ENCODE assay signal across 13 cellular contexts in the genomic region with DNA sequence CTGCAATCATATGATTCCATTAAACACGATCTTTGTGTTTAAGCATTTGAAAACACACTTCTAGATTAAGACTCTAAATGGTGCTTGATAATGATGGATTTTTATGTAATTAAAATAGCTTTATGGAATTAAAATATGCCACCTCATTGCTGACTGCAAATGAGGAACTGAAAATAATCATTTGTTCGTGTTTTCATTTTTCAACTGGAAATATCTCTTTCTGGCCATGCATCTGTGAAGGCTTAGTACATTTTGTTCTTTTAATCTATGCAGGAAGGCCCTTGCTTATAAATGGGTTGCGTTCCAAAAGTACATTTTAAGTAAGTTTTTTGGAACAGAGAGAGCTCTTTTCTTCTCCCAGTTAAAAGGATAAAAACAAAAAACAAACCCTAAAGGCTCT.
DNase-seq lines count a peak whose midpoint lies in the region; ATAC-seq and TF ChIP-seq lines count a peak whose summit lies in the region.
"Had no signal": no experiment of that assay in that cellular context is flagged by ENCODE, and none has a peak within 500 bp of the region (broad histone marks: within the 10 kb centered on the region; RNA-seq: fewer than 3 reads in every experiment).

No MANE protein-coding gene starts in this region.

- H3K36me3 ChIP-seq in neuronal stem cell (replicated peaks in 1 of 2; ENCODE audit: control insufficient read depth in 2 of 2, insufficient read depth in 2 of 2, low read length in 2 of 2): no peaks in the 10 kb centered on the region
- H3K36me3 ChIP-seq in psoas muscle (ENCODE audit: insufficient read depth in 1 of 2, low read depth in 1 of 2): no peaks in the 10 kb centered on the region
- H3K36me3 ChIP-seq in left ventricle myocardium inferior: no peaks in the 10 kb centered on the region
- H3K36me3 ChIP-seq: HAP-1 had no signal

- H3K18ac ChIP-seq in neuronal stem cell (ENCODE audit: low read length): no peak overlapping the region

- no peak overlapping the region for H3K9ac ChIP-seq in neuronal stem cell (ENCODE audit: low read depth, low read length, poor library complexity)

- H3K79me1 ChIP-seq in neuronal stem cell (ENCODE audit: low read depth, low read length): no peaks in the 10 kb centered on the region

- H3K14ac ChIP-seq in neuronal stem cell (ENCODE audit: low read length): no peak overlapping the region

- no CpG with 5 or more reads among the region's 3 CpGs for WGBS in neuronal stem cell (ENCODE audit: extremely low coverage in 2 of 2, insufficient read length in 2 of 2, insufficient replicate concordance in 1 of 2), 2 donors
- WGBS in psoas muscle, 3 donors: 50 to 63% (median 52%) methylated on average over 3 of the region's 3 CpGs

- H2AFZ ChIP-seq in neuronal stem cell (ENCODE audit: low read length): no peak overlapping the region

- no peak overlapping the region for H4K91ac ChIP-seq in neuronal stem cell (ENCODE audit: low read depth, low read length, poor library complexity)

- H3K4ac ChIP-seq in neuronal stem cell (ENCODE audit: low read length): no peak overlapping the region

- H2BK5ac ChIP-seq in neuronal stem cell (ENCODE audit: low read length): no peak overlapping the region

- H2BK15ac ChIP-seq in neuronal stem cell (ENCODE audit: low read length): no peak overlapping the region

- no peak overlapping the region for H4K8ac ChIP-seq in neuronal stem cell (ENCODE audit: low read depth, low read length)

- H3K9me3 ChIP-seq in neuronal stem cell (replicated peaks in 1 of 2; ENCODE audit: control insufficient read depth in 2 of 2, insufficient read depth in 1 of 2, low read depth in 1 of 2, low read length in 2 of 2): no peaks in the 10 kb centered on the region
- H3K9me3 ChIP-seq in psoas muscle: no peaks in the 10 kb centered on the region
- H3K9me3 ChIP-seq in left ventricle myocardium inferior (replicated peaks): peaks cover 13% of the 10 kb centered on the region
- H3K9me3 ChIP-seq: HAP-1 had no signal

- H3K4me3 ChIP-seq in neuronal stem cell (ENCODE audit: low read length in 2 of 2) (no peak overlapping the region), psoas muscle (no peak overlapping the region), left ventricle myocardium inferior (no peak overlapping the region)
- H3K4me3 ChIP-seq: HAP-1 had no signal

- H2BK120ac ChIP-seq in neuronal stem cell (ENCODE audit: low read depth, low read length): no peak overlapping the region

- H2BK12ac ChIP-seq in neuronal stem cell (ENCODE audit: low read length): no peak overlapping the region

- intact Hi-C loops in psoas muscle (cut with DNase I) (no loop called here), left ventricle myocardium inferior (cut with micrococcal nuclease) (no loop called here)

- no peaks in the 10 kb centered on the region for H3K27me3 ChIP-seq in neuronal stem cell (ENCODE audit: control insufficient read depth in 3 of 3, insufficient read depth in 3 of 3, low read depth in 1 of 3, low read length in 3 of 3)
- no peaks in the 10 kb centered on the region for H3K27me3 ChIP-seq in psoas muscle (ENCODE audit: insufficient read depth in 3 of 3, low read length in 2 of 3)
- no peaks in the 10 kb centered on the region for H3K27me3 ChIP-seq in left ventricle myocardium inferior (ENCODE audit: low read depth)

- no peak overlapping the region for H3K23ac ChIP-seq in neuronal stem cell (ENCODE audit: low read depth, low read length, poor library complexity)

- ATAC-seq in GM18502 (IDR thresholded peaks at IDR 0.05; ENCODE audit: poor library complexity, unreplicated experiment): peak; percentile 87
- ATAC-seq in GM21367 (IDR thresholded peaks at IDR 0.05; ENCODE audit: unreplicated experiment): peak; percentile 72
- ATAC-seq in HG02970 (IDR thresholded peaks at IDR 0.05; ENCODE audit: low FRiP score, unreplicated experiment): peak; percentile 68
- ATAC-seq in HG03575 (IDR thresholded peaks at IDR 0.05; ENCODE audit: extremely low read depth, insufficient number of reproducible peaks, low FRiP score, unreplicated experiment): peak; percentile 61
- no peak for ATAC-seq in psoas muscle
- ATAC-seq: natural killer cell had no signal

- no peak overlapping the region for H2AK5ac ChIP-seq in neuronal stem cell (ENCODE audit: low read depth, low read length)

- H3K4me2 ChIP-seq in neuronal stem cell (ENCODE audit: insufficient read depth, low read length, poor library complexity, severe bottlenecking): no peak overlapping the region

- H3K4me1 ChIP-seq in neuronal stem cell (ENCODE audit: control insufficient read depth in 2 of 2, insufficient read depth in 1 of 2, low read depth in 1 of 2, low read length in 2 of 2) (peaks cover 0 to 2% of the 10 kb centered on the region in 2 donors), psoas muscle (no peaks in the 10 kb centered on the region), left ventricle myocardium inferior (no peaks in the 10 kb centered on the region)
- H3K4me1 ChIP-seq: HAP-1 had no signal

- no peak for TF ChIP-seq CTCF in psoas muscle (IDR thresholded peaks at IDR 0.05)
- no peak for TF ChIP-seq CTCF in left ventricle myocardium inferior (IDR thresholded peaks at IDR 0.05; ENCODE audit: borderline replicate concordance)

- DNase-seq in neuronal stem cell (ENCODE audit: low spot score): no peak
- no peak for DNase-seq in GM03348 (ENCODE audit: low spot score)
- no peak for DNase-seq in psoas muscle
- DNase-seq in left ventricle myocardium inferior: no peak
- DNase-seq: activated gamma-delta T cell treated with Interleukin-2 at 50 U/mL for 16 hours, GDM1, natural killer cell, small intestine had no signal

- H3K27ac ChIP-seq in neuronal stem cell (replicated peaks; ENCODE audit: low read length): no peak overlapping the region
- no peak overlapping the region for H3K27ac ChIP-seq in psoas muscle
- H3K27ac ChIP-seq in left ventricle myocardium inferior (replicated peaks): no peak overlapping the region

Comparison
In these comparisons a context has a peak if more than half of its experiments do, and no peak if none do; other contexts are left out.
1. ATAC-seq: peak in GM18502 (single experiment), GM21367 (single experiment), HG02970 (single experiment) and HG03575 (single experiment); none in psoas muscle (0 of 4).